ENCODE assay signal across 18 cellular contexts in the genomic region with DNA sequence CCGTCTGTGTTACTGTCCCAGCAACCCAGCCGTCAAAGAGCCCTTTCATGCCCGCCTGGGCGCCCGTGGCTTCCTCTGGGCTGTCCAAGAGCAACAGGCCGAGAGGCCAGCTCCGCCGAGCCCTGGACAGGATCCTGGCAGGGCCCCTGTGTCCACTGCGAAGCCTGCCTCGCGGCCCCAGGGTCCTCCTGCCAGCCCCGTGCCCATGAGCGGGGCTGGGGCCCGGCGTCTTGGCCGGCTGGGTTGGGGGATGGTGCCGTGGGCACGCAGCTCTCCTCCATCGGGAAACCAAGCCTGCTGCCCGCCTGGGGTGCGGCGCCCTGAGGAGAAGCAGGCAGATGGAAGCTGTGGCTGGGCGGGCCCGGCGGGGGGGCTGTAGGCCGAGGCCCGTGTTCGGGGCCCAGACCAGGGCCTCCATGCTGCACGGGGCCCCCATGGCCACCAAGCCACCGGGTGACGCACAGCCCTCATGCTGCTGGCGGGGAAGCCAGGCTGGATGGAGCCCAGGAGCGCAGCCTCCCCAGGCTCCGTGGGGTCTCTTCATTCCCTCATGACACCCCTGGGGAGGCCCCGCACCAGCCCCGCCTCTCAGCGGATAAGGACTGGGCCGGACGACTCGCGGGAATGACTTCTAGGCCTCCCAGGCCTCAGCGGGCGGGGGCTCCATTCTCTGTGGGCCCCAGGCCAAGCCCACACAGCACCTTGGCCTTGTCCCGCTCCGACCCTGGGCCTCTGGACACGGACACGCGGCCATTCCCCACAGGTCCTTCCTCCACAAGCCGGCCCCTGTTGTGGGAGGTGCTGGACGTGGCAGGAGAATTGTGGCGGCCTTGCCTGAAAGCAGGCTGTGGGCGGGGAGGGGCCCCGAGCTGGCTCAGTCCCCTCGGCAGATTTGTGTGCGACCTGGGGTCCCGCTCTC. TPM values are rescaled to one million over a fixed set of nuclear protein-coding genes. Genes with fewer than 3 reads are reported as not detected.
DNase-seq lines count a peak whose midpoint lies in the region; ATAC-seq and TF ChIP-seq lines count a peak whose summit lies in the region.
"Had no signal": no experiment of that assay in that cellular context is flagged by ENCODE, and none has a peak within 500 bp of the region (broad histone marks: within the 10 kb centered on the region; RNA-seq: fewer than 3 reads in every experiment).

A gene with protein sequence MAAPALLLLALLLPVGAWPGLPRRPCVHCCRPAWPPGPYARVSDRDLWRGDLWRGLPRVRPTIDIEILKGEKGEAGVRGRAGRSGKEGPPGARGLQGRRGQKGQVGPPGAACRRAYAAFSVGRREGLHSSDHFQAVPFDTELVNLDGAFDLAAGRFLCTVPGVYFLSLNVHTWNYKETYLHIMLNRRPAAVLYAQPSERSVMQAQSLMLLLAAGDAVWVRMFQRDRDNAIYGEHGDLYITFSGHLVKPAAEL (minus strand): TSS at position 81 of the 919 bp plus-strand sequence. CDS start 1,322 bp downstream, outside the sequence.

- no peak for ATAC-seq in heart left ventricle
- ATAC-seq in HG03108 (IDR thresholded peaks at IDR 0.05; ENCODE audit: unreplicated experiment): no peak

- H3K27me3 ChIP-seq in heart left ventricle: peaks cover 0 to 32% (median under 1%) of the 10 kb centered on the region in 9 donors
- no peaks in the 10 kb centered on the region for H3K27me3 ChIP-seq in NT2/D1 (ENCODE audit: insufficient read depth, insufficient read length)
- H3K27me3 ChIP-seq in tibial artery: no peaks in the 10 kb centered on the region
- no peaks in the 10 kb centered on the region for H3K27me3 ChIP-seq in mesendoderm (ENCODE audit: insufficient read depth, low read length, poor library complexity)

- H4K8ac ChIP-seq in mesendoderm (ENCODE audit: low read depth, low read length): no peak within 1 kb of the TSS

- no peaks in the 10 kb centered on the region for H3K79me1 ChIP-seq in mesendoderm (ENCODE audit: low read length)

- no peak for TF ChIP-seq POLR2A in heart left ventricle (IDR thresholded peaks at IDR 0.05)

- H3K18ac ChIP-seq in mesendoderm (ENCODE audit: low read length): no peak within 1 kb of the TSS

- H2BK120ac ChIP-seq in mesendoderm (ENCODE audit: low read depth, low read length): no peak within 1 kb of the TSS

- no peak within 1 kb of the TSS for H4K5ac ChIP-seq in mesendoderm (ENCODE audit: low read length)

- DNase-seq in heart left ventricle (no peak), cardiac septum (ENCODE audit: low spot score) (no peak), NT2/D1 (ENCODE audit: low read depth, low spot score) (no peak), medulla oblongata (ENCODE audit: extremely low spot score) (peak; percentile 54), tibial artery (peak; percentile 56 to 92), AML-193 (lab: John Stamatoyannopoulos, UW) (no peak), mesendoderm (no peak)
- DNase-seq: 8988T, DMS79 treated with DMSO at 0.1 percent for 48 hours, NCI-H1436 treated with DMSO at 0.1 percent for 48 hours, NCI-H2081, NCI-H510A, NCI-H82, PC-9 had no signal

- H2AK5ac ChIP-seq in mesendoderm (ENCODE audit: low read length): no peak within 1 kb of the TSS

- intact Hi-C loops in heart left ventricle (cut with DNase I): loop anchor here in 3 of 10 donors (1.0 to 10.0 kb wide), 3 partner anchors 21 to 284 kb away; no protein-coding TSS in a partner anchor
- intact Hi-C loops in cardiac septum (cut with DNase I): no loop called here
- intact Hi-C loops in tibial artery (cut with DNase I; ENCODE audit: low total_unique reads): loop anchor here (2.0 kb wide), 1 partner anchor 62 kb away; no protein-coding TSS in a partner anchor

- H3K9ac ChIP-seq in NT2/D1 (ENCODE audit: insufficient read length, low read depth) (peak within 1 kb of the TSS; percentile 42), mesendoderm (ENCODE audit: low read length) (no peak within 1 kb of the TSS)
- H3K9ac ChIP-seq: KMS-11 had no signal

- no peak for TF ChIP-seq CTCF in heart left ventricle (IDR thresholded peaks at IDR 0.05)
- TF ChIP-seq CTCF in tibial artery (IDR thresholded peaks at IDR 0.05): no peak

- H3K27ac ChIP-seq in heart left ventricle: peak within 1 kb of the TSS in 10 of 12 donors; percentile 75 to 92 (median 86)
- H3K27ac ChIP-seq in tibial artery: peak within 1 kb of the TSS; percentile 96 to 97
- H3K27ac ChIP-seq in mesendoderm (ENCODE audit: low read depth, low read length): no peak within 1 kb of the TSS
- H3K27ac ChIP-seq: KMS-11, PC-9 had no signal

- H3K4me3 ChIP-seq in heart left ventricle (no peak within 1 kb of the TSS), NT2/D1 (ENCODE audit: insufficient read length, low read depth) (no peak within 1 kb of the TSS), tibial artery (no peak within 1 kb of the TSS), mesendoderm (ENCODE audit: low read length) (no peak within 1 kb of the TSS)
- H3K4me3 ChIP-seq: PC-9 had no signal

- H3K36me3 ChIP-seq in heart left ventricle (no peaks in the 10 kb centered on the region), NT2/D1 (ENCODE audit: insufficient read depth, insufficient read length, low read length) (no peaks in the 10 kb centered on the region), tibial artery (no peaks in the 10 kb centered on the region), mesendoderm (ENCODE audit: control insufficient read depth, insufficient read depth, low read length) (no peaks in the 10 kb centered on the region)

- H3K4me1 ChIP-seq in heart left ventricle: peaks cover 0 to 38% (median 15%) of the 10 kb centered on the region in 12 donors
- H3K4me1 ChIP-seq in NT2/D1 (ENCODE audit: insufficient read depth, insufficient read length): peaks cover 17% of the 10 kb centered on the region
- peaks cover 7 to 69% (median 48%) of the 10 kb centered on the region in 4 donors for H3K4me1 ChIP-seq in tibial artery
- no peaks in the 10 kb centered on the region for H3K4me1 ChIP-seq in mesendoderm (ENCODE audit: control insufficient read depth, low read depth, low read length)

- H2BK15ac ChIP-seq in mesendoderm (replicated peaks; ENCODE audit: low read depth): no peak within 1 kb of the TSS

- no peak within 1 kb of the TSS for H3K4me2 ChIP-seq in mesendoderm (ENCODE audit: low read length)
- H3K4me2 ChIP-seq: KMS-11, PC-9 had no signal

- WGBS in heart left ventricle, 4 donors: 44 to 65% (median 58%) methylated on average over 18 to 56 of the region's 56 CpGs
- no CpG with 5 or more reads among the region's 56 CpGs for WGBS in mesendoderm (ENCODE audit: extremely low coverage, insufficient coverage, low lambda C conversion rate)

- H2BK5ac ChIP-seq in mesendoderm (ENCODE audit: low read length): no peak within 1 kb of the TSS

- H3K9me3 ChIP-seq in heart left ventricle (no peaks in the 10 kb centered on the region), NT2/D1 (ENCODE audit: insufficient read depth, low read length) (no peaks in the 10 kb centered on the region), tibial artery (no peaks in the 10 kb centered on the region)

- no peak within 1 kb of the TSS for H3K4ac ChIP-seq in mesendoderm (ENCODE audit: low read depth, low read length)

- H3K23ac ChIP-seq in mesendoderm (ENCODE audit: low read length): no peak within 1 kb of the TSS

- no peak within 1 kb of the TSS for H3K56ac ChIP-seq in mesendoderm (ENCODE audit: low read length)

- H3K79me2 ChIP-seq in mesendoderm (ENCODE audit: control insufficient read depth, insufficient read depth, low read length): no peaks in the 10 kb centered on the region

RNA-seq across cellular contexts. Expression of the gene that starts here (rescaled TPM):
- total RNA-seq in heart left ventricle (not detected), cardiac septum (not detected)
- not detected for polyA plus RNA-seq in heart left ventricle
- not detected for polyA plus RNA-seq in mesendoderm (2013, experiment 1 of 2)
- polyA plus RNA-seq in mesendoderm (2013, experiment 2 of 2): not detected
- total RNA-seq: M059J, PC-9 had no signal
- polyA plus RNA-seq: BJ had no signal

Comparison
In these comparisons a context has a peak if more than half of its experiments do, and no peak if none do; other contexts are left out.
1. DNase-seq: peak in medulla oblongata (single experiment) and tibial artery (2 of 2); none in heart left ventricle (0 of 5), cardiac septum (single experiment), NT2/D1 (single experiment), AML-193 (0 of 2) and mesendoderm (single experiment).